Comparison of ENCODE assay signal across 24 cellular contexts in the genomic region with DNA sequence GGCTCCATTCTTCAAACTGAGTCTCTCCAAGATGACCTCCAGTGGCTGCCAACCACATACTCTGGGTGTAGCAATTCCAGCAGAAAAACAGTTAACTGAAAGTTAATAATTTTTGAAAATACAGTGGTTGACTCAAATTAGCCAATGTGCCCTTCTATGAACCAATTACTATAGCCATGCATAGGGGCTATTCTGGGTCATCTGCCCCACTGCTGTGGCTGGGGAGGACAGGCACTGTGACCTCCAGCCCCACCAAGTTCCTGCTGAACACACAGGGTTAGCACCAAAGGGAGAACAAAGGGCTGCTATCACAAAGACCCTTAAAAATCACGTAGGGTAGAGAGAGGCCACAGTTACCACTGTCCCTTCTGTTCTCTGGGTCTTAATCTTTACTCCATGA.
DNase-seq lines count a peak whose midpoint lies in the region; ATAC-seq, FAIRE-seq and TF ChIP-seq lines count a peak whose summit lies in the region.
"Had no signal": no experiment of that assay in that cellular context is flagged by ENCODE, and none has a peak within 500 bp of the region (broad histone marks: within the 10 kb centered on the region; RNA-seq: fewer than 3 reads in every experiment).

No MANE protein-coding gene starts in this region.

- 17% methylated on average over 1 of the region's 1 CpG for WGBS in liver
- WGBS in HepG2 (ENCODE audit: low lambda C conversion rate) = 53% methylated on average over 1 of the region's 1 CpG
- WGBS in mesendoderm (ENCODE audit: extremely low coverage, insufficient coverage, low lambda C conversion rate) = no CpG with 5 or more reads among the region's 1 CpG

- H3K4me2 ChIP-seq in HepG2 (ENCODE audit: low read depth, low read length) (no peak overlapping the region), mesendoderm (ENCODE audit: low read length) (no peak overlapping the region)
- H3K4me2 ChIP-seq: A549; BLaER1 treated with 17β-estradiol and CSF1 and Interleukin-3, amounts not matched to agents 10 nM and 100 nM had no signal

- TF ChIP-seq CTCF in liver (IDR thresholded peaks at IDR 0.05; ENCODE audit: low read depth, low read length, missing input control) (no peak), HepG2 (CRISPR knock-in tag; IDR thresholded peaks at IDR 0.05) (no peak), VCaP (conservative IDR thresholded peaks at IDR 0.05) (no peak), coronary artery (IDR thresholded peaks at IDR 0.05) (no peak)

- H4K5ac ChIP-seq in mesendoderm (ENCODE audit: low read length) = no peak overlapping the region

- no peak overlapping the region for H2AK5ac ChIP-seq in mesendoderm (ENCODE audit: low read length)

- H4K20me1 ChIP-seq in HepG2 (ENCODE audit: insufficient read depth, low read length) = no peaks in the 10 kb centered on the region
- H4K20me1 ChIP-seq: BLaER1 treated with 17β-estradiol and CSF1 and Interleukin-3, amounts not matched to agents 10 nM and 100 nM had no signal

- H3K4me3 ChIP-seq in liver (ENCODE audit: low read depth in 1 of 3, low read length in 3 of 3) = no peak overlapping the region
- H3K4me3 ChIP-seq in HepG2 (replicated peaks in 1 of 3; ENCODE audit: insufficient read depth in 1 of 3, low read depth in 2 of 3, low read length in 3 of 3) = no peak overlapping the region
- H3K4me3 ChIP-seq in mesendoderm (ENCODE audit: low read length) = no peak overlapping the region
- no peak overlapping the region for H3K4me3 ChIP-seq in coronary artery
- H3K4me3 ChIP-seq: A549; BLaER1 treated with 17β-estradiol and CSF1 and Interleukin-3, amounts not matched to agents 10 nM and 100 nM; GM23248 had no signal

- peak overlapping the region; percentile 87 for H3K4ac ChIP-seq in mesendoderm (ENCODE audit: low read depth, low read length)

- H3K36me3 Mint-ChIP-seq in stimulated activated effector memory CD8-positive, alpha-beta T cell treated with anti-CD3 and anti-CD28 coated beads, Interleukin-12 subunit alpha, Interleukin-12 subunit beta, amount 100 ng/mL, for 72 hours = no peaks in the 10 kb centered on the region
- H3K36me3 Mint-ChIP-seq: CD4-positive, alpha-beta memory T cell had no signal

- DNase-seq in HepG2 (ENCODE audit: low spot score) (no peak), mesendoderm (no peak), NCI-H2171 (lab: John Stamatoyannopoulos, UW) (no peak), coronary artery (ENCODE audit: low spot score) (no peak)
- DNase-seq in stimulated activated effector memory CD8-positive, alpha-beta T cell treated with anti-CD3 and anti-CD28 coated beads, Interleukin-12 subunit alpha, Interleukin-12 subunit beta, amount 100 ng/mL, for 72 hours (ENCODE audit: low spot score in 2 of 2) = no peak
- no peak for DNase-seq in activated naive CD4-positive, alpha-beta T cell treated with Interleukin-2 at 50 U/mL for 16 hours
- DNase-seq: 8988T; ACHN; AML-193; BE2C; Calu3; CD4-positive, alpha-beta memory T cell; COR-L47; DND-41; GM23248; H7; HCEC 1CT had no signal

- H3K4me1 ChIP-seq in liver (ENCODE audit: control insufficient read depth in 4 of 4, insufficient read depth in 4 of 4, low read length in 3 of 4) (peaks cover 0 to 12% (median 6%) of the 10 kb centered on the region in 4 donors), HepG2 (ENCODE audit: insufficient read depth, low read length) (peaks cover 24% of the 10 kb centered on the region), mesendoderm (ENCODE audit: control insufficient read depth, low read depth, low read length) (peaks cover 3% of the 10 kb centered on the region)
- H3K4me1 ChIP-seq: BE2C had no signal

- no peaks in the 10 kb centered on the region for H3K79me2 ChIP-seq in HepG2 (ENCODE audit: insufficient read depth, low read length)
- H3K79me2 ChIP-seq in mesendoderm (ENCODE audit: control insufficient read depth, insufficient read depth, low read length) = no peaks in the 10 kb centered on the region

- intact Hi-C loops in HepG2 (cut with micrococcal nuclease; ENCODE audit: unreplicated experiment) = no loop called here

- no peak for TF ChIP-seq RAD21 in liver (IDR thresholded peaks at IDR 0.05)
- TF ChIP-seq RAD21 in HepG2 (CRISPR knock-in tag; IDR thresholded peaks at IDR 0.05) = no peak

- H3K18ac ChIP-seq in mesendoderm (ENCODE audit: low read length) = peak overlapping the region; percentile 4

- no TSS peak for BruUV-seq in HepG2 (replicated peaks; lab: Mats Ljungman, UMichigan)

- H3K56ac ChIP-seq in mesendoderm (ENCODE audit: low read length) = no peak overlapping the region

- POLR2A ChIA-PET in HepG2 (lab: Yijun Ruan, JAX) = no interaction called here

- H3K36me3 ChIP-seq in liver (ENCODE audit: control insufficient read depth in 4 of 4, insufficient read depth in 3 of 4, low read depth in 1 of 4, low read length in 3 of 4) (no peaks in the 10 kb centered on the region), HepG2 (replicated peaks in 1 of 2; ENCODE audit: control insufficient read depth in 1 of 2, insufficient read depth in 2 of 2, low read length in 2 of 2) (no peaks in the 10 kb centered on the region), mesendoderm (ENCODE audit: control insufficient read depth, insufficient read depth, low read length) (no peaks in the 10 kb centered on the region)
- H3K36me3 ChIP-seq: BE2C; BLaER1 treated with 17β-estradiol and CSF1 and Interleukin-3, amounts not matched to agents 10 nM and 100 nM had no signal

- H2AFZ ChIP-seq in HepG2 (ENCODE audit: low read length) = no peak overlapping the region
- H2AFZ ChIP-seq: GM23248 had no signal

- no peak overlapping the region for H3K27ac Mint-ChIP-seq in stimulated activated effector memory CD8-positive, alpha-beta T cell treated with anti-CD3 and anti-CD28 coated beads, Interleukin-12 subunit alpha, Interleukin-12 subunit beta, amount 100 ng/mL, for 72 hours
- H3K27ac Mint-ChIP-seq: CD4-positive, alpha-beta memory T cell had no signal

- H3K4me1 Mint-ChIP-seq in stimulated activated effector memory CD8-positive, alpha-beta T cell treated with anti-CD3 and anti-CD28 coated beads, Interleukin-12 subunit alpha, Interleukin-12 subunit beta, amount 100 ng/mL, for 72 hours = peaks cover 7% of the 10 kb centered on the region

- H3K27me3 ChIP-seq in liver (ENCODE audit: control insufficient read depth in 4 of 4, insufficient read depth in 4 of 4, low read length in 3 of 4) = no peaks in the 10 kb centered on the region
- no peaks in the 10 kb centered on the region for H3K27me3 ChIP-seq in HepG2 (ENCODE audit: control insufficient read depth in 1 of 2, insufficient read depth in 2 of 2, low read length in 2 of 2)
- no peaks in the 10 kb centered on the region for H3K27me3 ChIP-seq in mesendoderm (ENCODE audit: insufficient read depth, low read length, poor library complexity)
- H3K27me3 ChIP-seq: BE2C had no signal

- H2BK15ac ChIP-seq in mesendoderm (replicated peaks; ENCODE audit: low read depth) = no peak overlapping the region

- no peak overlapping the region for H2BK5ac ChIP-seq in mesendoderm (ENCODE audit: low read length)

- H3K23ac ChIP-seq in mesendoderm (ENCODE audit: low read length) = no peak overlapping the region

- FAIRE-seq in HepG2 (lab: Jason Lieb, UNC) = no peak
- FAIRE-seq: A549, G401.6, GM12892, H1 had no signal

- TF ChIP-seq POLR2A in HepG2 (IDR thresholded peaks at IDR 0.05; ENCODE audit: insufficient read depth in 1 of 2, low read depth in 2 of 2, low read length in 2 of 2) = no peak

- H3K9ac ChIP-seq in liver (ENCODE audit: low read depth in 1 of 2, low read length in 2 of 2) (no peak overlapping the region), HepG2 (ENCODE audit: insufficient read depth, low read depth, low read length) (no peak overlapping the region), mesendoderm (ENCODE audit: low read length) (no peak overlapping the region)
- H3K9ac ChIP-seq: BLaER1 treated with 17β-estradiol and CSF1 and Interleukin-3, amounts not matched to agents 10 nM and 100 nM; GM23248 had no signal

- CTCF ChIA-PET in HepG2 (lab: Yijun Ruan, JAX; ENCODE audit: low intra/inter-chr PET ratio, low total read pairs) = no interaction called here

- H4K8ac ChIP-seq in mesendoderm (ENCODE audit: low read depth, low read length) = no peak overlapping the region

- peak overlapping the region in 1 of 2 donors; percentile 29 for H3K27ac ChIP-seq in liver (ENCODE audit: low read depth in 1 of 2, low read length in 2 of 2)
- no peak overlapping the region for H3K27ac ChIP-seq in HepG2 (ENCODE audit: extremely low read length, insufficient read depth, low read length)
- peak overlapping the region; percentile 92 for H3K27ac ChIP-seq in VCaP
- no peak overlapping the region for H3K27ac ChIP-seq in mesendoderm (ENCODE audit: low read depth, low read length)
- no peak overlapping the region for H3K27ac ChIP-seq in coronary artery
- H3K27ac ChIP-seq: A549; BLaER1 treated with 17β-estradiol and CSF1 and Interleukin-3, amounts not matched to agents 10 nM and 100 nM; GM23248 had no signal

- H3K9me3 Mint-ChIP-seq in stimulated activated effector memory CD8-positive, alpha-beta T cell treated with anti-CD3 and anti-CD28 coated beads, Interleukin-12 subunit alpha, Interleukin-12 subunit beta, amount 100 ng/mL, for 72 hours = no peaks in the 10 kb centered on the region

- no peak overlapping the region for H3K4me3 Mint-ChIP-seq in stimulated activated effector memory CD8-positive, alpha-beta T cell treated with anti-CD3 and anti-CD28 coated beads, Interleukin-12 subunit alpha, Interleukin-12 subunit beta, amount 100 ng/mL, for 72 hours
- H3K4me3 Mint-ChIP-seq: CD4-positive, alpha-beta memory T cell had no signal

- H3K79me1 ChIP-seq in mesendoderm (ENCODE audit: low read length) = no peaks in the 10 kb centered on the region

- ATAC-seq in HepG2 = no peak
- no peak for ATAC-seq in stimulated activated effector memory CD8-positive, alpha-beta T cell treated with anti-CD3 and anti-CD28 coated beads, Interleukin-12 subunit alpha, Interleukin-12 subunit beta, amount 100 ng/mL, for 72 hours
- ATAC-seq: A549 had no signal

- H2BK120ac ChIP-seq in mesendoderm (ENCODE audit: low read depth, low read length) = peak overlapping the region; percentile 61

- TF ChIP-seq EP300 in HepG2 (IDR thresholded peaks at IDR 0.05; ENCODE audit: low read depth in 2 of 2, low read length in 2 of 2) (no peak), HepG2 (CRISPR knock-in tag; IDR thresholded peaks at IDR 0.05; ENCODE audit: borderline replicate concordance) (no peak)

- no peaks in the 10 kb centered on the region for H3K9me3 ChIP-seq in liver (ENCODE audit: control insufficient read depth in 4 of 4, low read length in 3 of 4)
- no peaks in the 10 kb centered on the region for H3K9me3 ChIP-seq in HepG2 (ENCODE audit: low read length)
- H3K9me3 ChIP-seq: A549, BE2C had no signal

- in situ Hi-C loops in HepG2 (cut with HindIII; ENCODE audit: extremely low pct_ligation_motif_present, low pct_unique_long_range_greater_than_20kb) = no loop called here

TF ChIP-seq in HepG2, 621 proteins besides CTCF, POLR2A, EP300 and RAD21 (continues in another document):
- no peak for TF ChIP-seq CBX1 (IDR thresholded peaks at IDR 0.05; ENCODE audit: low read depth)
